Comparison of ENCODE assay signal across 20 cellular contexts in the genomic region with DNA sequence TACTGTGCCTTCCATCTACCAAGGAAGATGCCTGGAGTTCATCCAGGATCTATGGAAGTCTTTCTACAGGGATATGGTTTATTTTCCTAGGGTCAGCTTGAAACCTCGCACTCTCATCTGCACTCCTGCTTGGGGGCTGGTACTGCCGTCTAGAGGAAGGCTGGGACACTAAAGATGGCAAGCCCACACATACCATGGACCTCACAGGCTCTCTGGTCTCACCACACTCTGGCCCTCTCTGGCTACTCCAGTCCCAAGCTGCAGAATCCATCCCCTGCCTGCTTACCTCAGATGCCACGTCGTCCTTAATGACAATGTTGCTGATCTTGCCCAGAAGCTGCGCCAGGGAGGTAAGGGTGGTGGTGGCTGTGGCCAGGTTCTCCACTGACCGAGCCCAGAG. TPM values are rescaled to one million over a fixed set of nuclear protein-coding genes. Genes with fewer than 3 reads are reported as not detected.
DNase-seq lines count a peak whose midpoint lies in the region; ATAC-seq and TF ChIP-seq lines count a peak whose summit lies in the region.
"Had no signal": no experiment of that assay in that cellular context is flagged by ENCODE, and none has a peak within 500 bp of the region (broad histone marks: within the 10 kb centered on the region; RNA-seq: fewer than 3 reads in every experiment).

No MANE protein-coding gene starts in this region.

- peak overlapping the region; percentile 22 for H3K4me3 Mint-ChIP-seq in neural crest cell
- H3K4me3 Mint-ChIP-seq: GM23338 had no signal

- TF ChIP-seq EP300 in ovary (IDR thresholded peaks at IDR 0.05): no peak

- H3K4me1 Mint-ChIP-seq in neural crest cell: peaks cover 27% of the 10 kb centered on the region

- no peaks in the 10 kb centered on the region for H3K27me3 Mint-ChIP-seq in neural crest cell (ENCODE audit: low read depth)

- H3K9me3 Mint-ChIP-seq in neural crest cell: no peaks in the 10 kb centered on the region
- H3K9me3 Mint-ChIP-seq: activated naive CD4-positive, alpha-beta T cell treated with anti-CD3 and anti-CD28 coated beads, Interleukin-2, amount 50 U/mL, for 72 hours; GM23338 had no signal

- H3K36me3 Mint-ChIP-seq in neural crest cell (ENCODE audit: low read depth): peaks cover 12% of the 10 kb centered on the region

- DNase-seq in DND-41: no peak
- no peak for DNase-seq in GM13977 (ENCODE audit: low spot score)
- peak; percentile 19 for DNase-seq in cerebellum (ENCODE audit: low spot score)
- DNase-seq in neural crest cell (ENCODE audit: low read depth, low spot score): no peak
- no peak for DNase-seq in ovary
- no peak for DNase-seq in erythroblast (lab: John Stamatoyannopoulos, UW)
- DNase-seq: activated CD4-positive, alpha-beta T cell treated with anti-CD3 and anti-CD28 coated beads, Interleukin-2, amount 50 U/mL, for 4 hours; body of pancreas; cortex of kidney; gastrocnemius medialis; GDM1; left ventricle myocardium inferior; NCI-H1048; stimulated activated CD4-positive, alpha-beta T cell treated with anti-CD3 and anti-CD28 coated beads, Interleukin-4, amount 100 ng/mL, for 24 hours had no signal

- no peak overlapping the region for H3K4me2 ChIP-seq in DND-41 (ENCODE audit: insufficient read depth, low read length)
- H3K4me2 ChIP-seq: GM23338 had no signal

- no peaks in the 10 kb centered on the region for H3K27me3 ChIP-seq in DND-41 (ENCODE audit: insufficient read depth, low read length, poor library complexity)
- H3K27me3 ChIP-seq in ovary: no peaks in the 10 kb centered on the region
- H3K27me3 ChIP-seq: body of pancreas, gastrocnemius medialis had no signal

- H3K27ac Mint-ChIP-seq in neural crest cell (ENCODE audit: unreplicated experiment): no peak overlapping the region
- H3K27ac Mint-ChIP-seq: GM23338 had no signal

- TF ChIP-seq POLR2A in ovary (IDR thresholded peaks at IDR 0.05) (no peak), erythroblast (IDR thresholded peaks at IDR 0.05; ENCODE audit: low read length) (no peak)

- H3K4me1 ChIP-seq in DND-41 (ENCODE audit: insufficient read depth, low read length) (peaks cover 30% of the 10 kb centered on the region), ovary (ENCODE audit: insufficient read depth) (peaks cover 6% of the 10 kb centered on the region)

- H3K9ac ChIP-seq in DND-41 (ENCODE audit: low read depth, low read length): no peak overlapping the region

- H3K36me3 ChIP-seq in DND-41 (ENCODE audit: insufficient read depth, low read length) (peaks cover 47% of the 10 kb centered on the region), ovary (no peaks in the 10 kb centered on the region)

- no peaks in the 10 kb centered on the region for H3K79me2 ChIP-seq in DND-41 (ENCODE audit: insufficient read depth, low read length)

- H2AFZ ChIP-seq in DND-41 (ENCODE audit: low read depth, low read length): no peak overlapping the region
- H2AFZ ChIP-seq: GM23338 had no signal

- intact Hi-C loops in ovary (cut with DNase I): loop anchor here in 1 of 4 donors (2.0 kb wide), 1 partner anchor 58 kb away; no protein-coding TSS in a partner anchor

- H4K20me1 ChIP-seq in DND-41 (ENCODE audit: insufficient read depth, low read length): no peaks in the 10 kb centered on the region

- peak; percentile 48 for TF ChIP-seq CTCF in DND-41 (IDR thresholded peaks at IDR 0.05; ENCODE audit: borderline replicate concordance, extremely low read depth, low read length, poor library complexity, severe bottlenecking)
- peak; percentile 46 for TF ChIP-seq CTCF in GM13977 (IDR thresholded peaks at IDR 0.05; ENCODE audit: extremely low read depth, insufficient read depth, missing control alignments)
- TF ChIP-seq CTCF in neural crest cell (conservative IDR thresholded peaks at IDR 0.05): no peak
- no peak for TF ChIP-seq CTCF in ovary (IDR thresholded peaks at IDR 0.05)

- H3K27ac ChIP-seq in DND-41 (ENCODE audit: low read length) (no peak overlapping the region), ovary (no peak overlapping the region)
- H3K27ac ChIP-seq: gastrocnemius medialis, left ventricle myocardium inferior, skin epidermis had no signal

- ATAC-seq in DND-41 (ENCODE audit: insufficient read depth, low read depth): no peak
- ATAC-seq in GM18502 (IDR thresholded peaks at IDR 0.05; ENCODE audit: poor library complexity, unreplicated experiment): no peak
- ATAC-seq: activated naive CD4-positive, alpha-beta T cell treated with anti-CD3 and anti-CD28 coated beads, Interleukin-2, amount 50 U/mL, for 72 hours; body of pancreas; gastrocnemius medialis; GM23338 had no signal

- no peak overlapping the region for H3K4me3 ChIP-seq in DND-41 (ENCODE audit: low read depth in 1 of 2, low read length in 2 of 2)
- H3K4me3 ChIP-seq in ovary: no peak overlapping the region
- H3K4me3 ChIP-seq: body of pancreas, gastrocnemius medialis, GM23338, left ventricle myocardium inferior, skin epidermis had no signal

- H3K9me3 ChIP-seq in DND-41 (ENCODE audit: insufficient read depth, low read length, severe bottlenecking): no peaks in the 10 kb centered on the region
- no peaks in the 10 kb centered on the region for H3K9me3 ChIP-seq in ovary
- H3K9me3 ChIP-seq: body of pancreas, Caco-2, gastrocnemius medialis, left ventricle myocardium inferior had no signal

- in situ Hi-C loops in GM13977 (cut with MboI; ENCODE audit: low pct_unique_long_range_greater_than_20kb, low sequenced_read_pairs, unreplicated experiment): loop anchor here (10.0 kb wide), 1 partner anchor 50 kb away; no protein-coding TSS in a partner anchor

- 81 to 93% (median 91%) methylated on average over 6 of the region's 6 CpGs for WGBS in ovary, 3 donors

RNA-seq across cellular contexts. Expression of gene UNC119, which starts 2.1 kb away (rescaled TPM):
- total RNA-seq in cerebellum (33.8 TPM), neural crest cell (59.1 and 63.5 TPM in 2 replicates), ovary (10 to 100 TPM; 14.4 to 27.3 (median 19.5) TPM)
- polyA plus RNA-seq in ovary: 10 to 100 TPM; 18.6 to 19.3 TPM

RNA-seq across cellular contexts. Expression of gene PIGS, which starts 16.8 kb away (rescaled TPM):
- 24.8 TPM for total RNA-seq in cerebellum
- total RNA-seq in neural crest cell: 63.5 and 71.1 TPM in 2 replicates
- 10 to 100 TPM; 16.1 to 42.2 (median 33.5) TPM for total RNA-seq in ovary
- polyA plus RNA-seq in ovary: 10 to 100 TPM; 26.6 to 64.8 TPM

RNA-seq across cellular contexts. Expression of gene ALDOC, which starts 22.1 kb away (rescaled TPM):
- total RNA-seq in cerebellum (87.4 TPM), neural crest cell (16.1 and 22.2 TPM in 2 replicates), ovary (10 to 100 TPM; 17.1 to 71.5 (median 28.4) TPM)
- polyA plus RNA-seq in ovary: 10 to 100 TPM; 25.4 to 39.1 TPM

RNA-seq across cellular contexts. Expression of gene SPAG5, which starts 44.3 kb away (rescaled TPM):
- 21.9 TPM for total RNA-seq in cerebellum
- total RNA-seq in neural crest cell: 147 and 151 TPM in 2 replicates
- 1 to 10 TPM; 2.1 to 5.0 (median 3.3) TPM for total RNA-seq in ovary
- 1 to 10 TPM; 2.9 to 3.8 TPM for polyA plus RNA-seq in ovary

RNA-seq across cellular contexts. Expression of gene FOXN1, which starts 48.4 kb away (rescaled TPM):
- total RNA-seq in cerebellum (not detected), neural crest cell (not detected in 2 replicates), ovary (not detected)
- polyA plus RNA-seq in ovary: not detected
- total RNA-seq: activated naive CD4-positive, alpha-beta T cell treated with anti-CD3 and anti-CD28 coated beads, Interleukin-2, amount 50 U/mL, for 72 hours; gastrocnemius medialis; GM23338; left ventricle myocardium inferior; subcutaneous adipose tissue had no signal
- polyA plus RNA-seq: GM23338 had no signal

Comparison
In these comparisons a context has a peak if more than half of its experiments do, and no peak if none do; other contexts are left out.
1. CTCF ChIP-seq: peak in DND-41 (single experiment) and GM13977 (single experiment); none in neural crest cell (single experiment) and ovary (0 of 3).